In genomic region chr4:13415068-13415785, GRCh38 we compare ENCODE assay signal across 19 cellular contexts.
A peak's percentile ranks its signal among the peaks of the same experiment; 100 is the strongest.
DNase-seq lines count a peak whose midpoint lies in the region; ATAC-seq, FAIRE-seq and TF ChIP-seq lines count a peak whose summit lies in the region.
"Had no signal": no experiment of that assay in that cellular context is flagged by ENCODE, and none has a peak within 500 bp of the region (broad histone marks: within the 10 kb centered on the region; RNA-seq: fewer than 3 reads in every experiment).

No MANE protein-coding gene starts in this region.

- no peaks in the 10 kb centered on the region for H3K27me3 ChIP-seq in SK-N-SH (ENCODE audit: insufficient read depth)
- H3K27me3 ChIP-seq: BE2C had no signal

- H3K9ac ChIP-seq in SK-N-SH: no peak overlapping the region

- no peak overlapping the region for H3K4me2 ChIP-seq in SK-N-SH

- H3K36me3 Mint-ChIP-seq in osteocyte (ENCODE audit: unreplicated experiment): peaks cover 27% of the 10 kb centered on the region

- no peak for TF ChIP-seq POLR2A in GM12892 (IDR thresholded peaks at IDR 0.05; ENCODE audit: low read depth, low read length)

- ATAC-seq in GM21737 (IDR thresholded peaks at IDR 0.05; ENCODE audit: unreplicated experiment): no peak

- H4K20me1 ChIP-seq in SK-N-SH (ENCODE audit: insufficient read depth): no peaks in the 10 kb centered on the region

- 93% methylated on average over 12 of the region's 32 CpGs for WGBS in SK-N-SH (ENCODE audit: low lambda C conversion rate)

- FAIRE-seq in GM12892 (lab: Jason Lieb, UNC): no peak
- FAIRE-seq: GM12891 had no signal

- CTCF ChIA-PET in HEK293 (lab: Yijun Ruan, JAX): interaction anchor here (1.0 kb wide), 1 partner anchor 16 kb away, joined by 3 read pairs; no protein-coding TSS in a partner anchor
- CTCF ChIA-PET in SK-N-SH (lab: Yijun Ruan, JAX): no interaction called here

- peaks cover 4% of the 10 kb centered on the region for H3F3A ChIP-seq in SK-N-SH (replicated peaks; ENCODE audit: insufficient read depth)

- peaks cover 9% of the 10 kb centered on the region; the same call in 1 of the 2 replicates for H3K4me1 ChIP-seq in HEK293 (ENCODE audit: control insufficient read depth, insufficient read depth, low read length)
- peaks cover 0 to 3% of the 10 kb centered on the region in 2 experiments; a peak in 3 of 4 replicates for H3K4me1 ChIP-seq in SK-N-SH (ENCODE audit: control insufficient read depth in 1 of 2, insufficient read depth in 2 of 2, low read depth in 1 of 2, low read length in 1 of 2)

- TF ChIP-seq RAD21 in SK-N-SH (IDR thresholded peaks at IDR 0.05; ENCODE audit: low read length): no peak

- no peaks in the 10 kb centered on the region for H3K27me3 Mint-ChIP-seq in osteocyte (ENCODE audit: unreplicated experiment)
- H3K27me3 Mint-ChIP-seq: CD4-positive, alpha-beta memory T cell had no signal

- H3K27ac ChIP-seq in HEK293 (ENCODE audit: extremely low read depth, low read depth, low read length): no peak overlapping the region
- H3K27ac ChIP-seq in SK-N-SH (ENCODE audit: low read depth in 2 of 2, low read length in 1 of 2): no peak overlapping the region

- H2AFZ ChIP-seq in SK-N-SH (ENCODE audit: low read depth): no peak overlapping the region

- peaks cover 9% of the 10 kb centered on the region for H3K79me2 ChIP-seq in SK-N-SH (ENCODE audit: insufficient read depth)

- H3K36me3 ChIP-seq in HEK293 (ENCODE audit: control insufficient read depth in 2 of 2, insufficient read depth in 1 of 2, low read length in 2 of 2) (no peaks in the 10 kb centered on the region), SK-N-SH (replicated peaks in 1 of 2; ENCODE audit: control insufficient read depth in 1 of 2, insufficient read depth in 2 of 2, low read length in 1 of 2) (no peaks in the 10 kb centered on the region)
- H3K36me3 ChIP-seq: BE2C had no signal

- peaks cover 3% of the 10 kb centered on the region for H3K4me1 Mint-ChIP-seq in osteocyte (ENCODE audit: unreplicated experiment)

- H3K4me3 Mint-ChIP-seq in osteocyte (ENCODE audit: unreplicated experiment): no peak overlapping the region
- H3K4me3 Mint-ChIP-seq: CD4-positive, alpha-beta memory T cell had no signal

- H3K9me2 ChIP-seq in SK-N-SH: no peaks in the 10 kb centered on the region

- H3K4me3 ChIP-seq in HEK293 (ENCODE audit: low read depth, low read length) (no peak overlapping the region), SK-N-SH (ENCODE audit: low read depth in 2 of 2, low read length in 1 of 2) (no peak overlapping the region)

- no peak for DNase-seq in SK-N-SH
- peak; percentile 67 for DNase-seq in cardiac septum (ENCODE audit: low spot score)
- DNase-seq in osteocyte (ENCODE audit: extremely low spot score, unreplicated experiment): peak; percentile 84
- DNase-seq in HK-2 (ENCODE audit: unreplicated experiment): no peak
- DNase-seq in GM12892 (ENCODE audit: insufficient read length): no peak
- no peak for DNase-seq in NCI-H1417 (lab: John Stamatoyannopoulos, UW)
- DNase-seq: BE2C, DMS79, HCEC 1CT, NCI-H1092, NCI-H1694, NCI-H2107, NCI-H226, NCI-H526, OCI-M1 had no signal

- TF ChIP-seq CTCF in HEK293 (tag by site-specific recombination; IDR thresholded peaks at IDR 0.05): no peak
- no peak for TF ChIP-seq CTCF in SK-N-SH (IDR thresholded peaks at IDR 0.05)
- TF ChIP-seq CTCF in osteocyte (IDR thresholded peaks at IDR 0.05): no peak

- H3K9me3 ChIP-seq in HEK293 (ENCODE audit: control insufficient read depth, insufficient read depth, low read depth, low read length) (no peaks in the 10 kb centered on the region), SK-N-SH (peaks cover 3% of the 10 kb centered on the region; the same call in 1 of the 2 replicates)
- H3K9me3 ChIP-seq: BE2C had no signal

- no peak overlapping the region for H3K27ac Mint-ChIP-seq in osteocyte (ENCODE audit: unreplicated experiment)

- TF ChIP-seq EP300 in SK-N-SH (IDR thresholded peaks at IDR 0.05; ENCODE audit: borderline replicate concordance in 1 of 2, low read depth in 1 of 2, low read length in 1 of 2): no peak

- peaks cover 15% of the 10 kb centered on the region for H3K9me3 Mint-ChIP-seq in osteocyte (ENCODE audit: unreplicated experiment)

- intact Hi-C loops in cardiac septum (cut with DNase I): no loop called here

- POLR2A ChIA-PET in HEK293 (lab: Yijun Ruan, JAX) (no interaction called here), SK-N-SH (lab: Yijun Ruan, JAX) (no interaction called here)

TF ChIP-seq in HEK293, 187 proteins besides CTCF, POLR2A, EP300 and RAD21:
- no peak for TF ChIP-seq ZNF624 (tag by site-specific recombination; IDR thresholded peaks at IDR 0.05)
- TF ChIP-seq ZBTB6 (tag by site-specific recombination; IDR thresholded peaks at IDR 0.05): peak; percentile 70; the same call in 1 of the 2 replicates
- TF ChIP-seq ATF2 (tag by site-specific recombination; IDR thresholded peaks at IDR 0.05; ENCODE audit: low read depth): peak; percentile 87
- TF ChIP-seq KLF8 (tag by site-specific recombination; IDR thresholded peaks at IDR 0.05): no peak
- peak; percentile 44; the same call in 1 of the 2 replicates for TF ChIP-seq ZBTB8A (tag by site-specific recombination; IDR thresholded peaks at IDR 0.05)
- TF ChIP-seq ZNF202 (tag by site-specific recombination; IDR thresholded peaks at IDR 0.05; ENCODE audit: borderline replicate concordance): 0 out of 2 replicates have a peak, but pooled peaks have one; percentile 43

TF ChIP-seq in SK-N-SH, 30 proteins besides CTCF, POLR2A, EP300 and RAD21:
- no peak for TF ChIP-seq REST (IDR thresholded peaks at IDR 0.05; ENCODE audit: low read depth, low read length)
- TF ChIP-seq FOXJ3 (CRISPR knock-in tag; IDR thresholded peaks at IDR 0.05): no peak
- peak; percentile 16; the same call in 1 of the 2 replicates for TF ChIP-seq PBX3 (IDR thresholded peaks at IDR 0.05)

Comparison
In these comparisons a context has a peak if more than half of its experiments do, and no peak if none do; other contexts are left out.
1. DNase-seq: peak in cardiac septum (single experiment) and osteocyte (single experiment); none in SK-N-SH (single experiment), HK-2 (single experiment), GM12892 (single experiment) and NCI-H1417 (0 of 3).
2. Of the 4 proteins assayed by ChIP-seq in both HEK293 and SK-N-SH: peak only in HEK293: none; only in SK-N-SH: PBX3; in both: none; in neither: 3.